2 cellular contexts compared by ENCODE assay signal in the genomic region with DNA sequence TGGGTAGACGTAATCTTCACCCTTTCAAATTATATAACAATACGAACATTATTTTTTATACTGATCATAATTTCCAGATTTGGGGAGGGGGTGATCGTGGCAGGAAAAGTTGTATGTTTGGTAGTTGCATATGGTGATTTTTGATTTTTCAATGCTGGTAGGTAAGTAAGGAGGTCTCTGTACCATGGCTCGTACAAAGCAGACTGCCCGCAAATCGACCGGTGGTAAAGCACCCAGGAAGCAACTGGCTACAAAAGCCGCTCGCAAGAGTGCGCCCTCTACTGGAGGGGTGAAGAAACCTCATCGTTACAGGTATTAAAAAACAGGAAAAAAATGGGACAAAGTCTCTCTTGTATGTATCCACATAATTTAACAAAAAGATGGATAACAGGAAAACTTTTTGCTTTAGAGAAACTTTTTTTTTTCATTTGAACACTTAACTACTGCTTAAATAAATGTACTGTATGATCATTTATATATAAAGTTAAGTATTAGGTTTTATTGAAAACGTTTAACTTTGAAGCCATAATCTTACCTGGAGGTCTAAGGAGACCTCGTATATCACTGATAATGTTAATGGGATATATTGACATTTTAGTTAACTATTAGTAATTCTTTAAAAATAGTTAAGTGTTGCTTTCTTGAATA.
TF ChIP-seq lines count a peak whose summit lies in the region.

No MANE protein-coding gene starts in this region.

TF ChIP-seq in K562, 482 proteins besides CTCF, POLR2A, EP300 and RAD21 (continued from another document and continues in another):
- no peak for TF ChIP-seq CHD7 (IDR thresholded peaks at IDR 0.05; ENCODE audit: low read depth, low read length)
- no peak for TF ChIP-seq MCM5 (IDR thresholded peaks at IDR 0.05; ENCODE audit: low read depth)
- 0 out of 2 replicates have a peak, but pooled peaks have one; percentile 12 for TF ChIP-seq CREM (IDR thresholded peaks at IDR 0.05; ENCODE audit: low read depth)
- peak; percentile 69 for TF ChIP-seq ETV1 (tag; conservative IDR thresholded peaks at IDR 0.05; ENCODE audit: low read depth)
- TF ChIP-seq, protein P1, sequence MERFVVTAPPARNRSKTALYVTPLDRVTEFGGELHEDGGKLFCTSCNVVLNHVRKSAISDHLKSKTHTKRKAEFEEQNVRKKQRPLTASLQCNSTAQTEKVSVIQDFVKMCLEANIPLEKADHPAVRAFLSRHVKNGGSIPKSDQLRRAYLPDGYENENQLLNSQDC (CRISPR knock-in tag; IDR thresholded peaks at IDR 0.05) = peak; percentile 49; the same call in 1 of the 2 replicates
- TF ChIP-seq RBFOX2 (IDR thresholded peaks at IDR 0.05; ENCODE audit: low read depth, low read length) = peak; percentile 5; the same call in 1 of the 2 replicates
- TF ChIP-seq HDAC1 (IDR thresholded peaks at IDR 0.05) = peak in 1 of 2 experiments; percentile 21; a peak in 1 of 4 replicates
- TF ChIP-seq TBL1XR1 (IDR thresholded peaks at IDR 0.05; ENCODE audit: low read length in 2 of 2) = peak; percentile 33 to 48; a peak in 1 of 4 replicates
- TF ChIP-seq MAX (CRISPR knock-in tag; IDR thresholded peaks at IDR 0.05) = no peak
- 0 out of 2 replicates have a peak, but pooled peaks have one; percentile 17 for TF ChIP-seq NFATC3 (IDR thresholded peaks at IDR 0.05)
- TF ChIP-seq SMARCA4 (IDR thresholded peaks at IDR 0.05) = peak; percentile 31; the same call in 1 of the 2 replicates
- 0 out of 2 replicates have a peak, but pooled peaks have one; percentile 24 for TF ChIP-seq TAL1 (IDR thresholded peaks at IDR 0.05)

TF ChIP-seq in HepG2, 621 proteins besides CTCF, POLR2A, EP300 and RAD21 (continued from another document and continues in another):
- TF ChIP-seq HNF4G (IDR thresholded peaks at IDR 0.05; ENCODE audit: borderline replicate concordance, low read depth, low read length) (no peak), HNF4G (CRISPR knock-in tag; IDR thresholded peaks at IDR 0.05; ENCODE audit: borderline replicate concordance, low read depth) (no peak), SIX1 (CRISPR knock-in tag; IDR thresholded peaks at IDR 0.05; ENCODE audit: borderline replicate concordance) (no peak), NCOA5 (CRISPR knock-in tag; IDR thresholded peaks at IDR 0.05) (no peak), RCOR2 (CRISPR knock-in tag; IDR thresholded peaks at IDR 0.05) (peak; percentile 60; the same call in 1 of the 2 replicates), ZBTB34 (CRISPR knock-in tag; IDR thresholded peaks at IDR 0.05) (no peak), SRF (IDR thresholded peaks at IDR 0.05; ENCODE audit: low read depth, low read length) (no peak), SMAD9 (CRISPR knock-in tag; IDR thresholded peaks at IDR 0.05) (no peak), MAFK (conservative IDR thresholded peaks at IDR 0.05 in 1 of 2, IDR thresholded peaks at IDR 0.05 in 1 of 2; ENCODE audit: low read length in 2 of 2) (no peak), SMAD3 (CRISPR knock-in tag; IDR thresholded peaks at IDR 0.05) (no peak), ISX (CRISPR knock-in tag; conservative IDR thresholded peaks at IDR 0.05) (no peak), ONECUT2 (CRISPR knock-in tag; IDR thresholded peaks at IDR 0.05) (0 out of 2 replicates have a peak, but pooled peaks have one; percentile 39), ASH2L (IDR thresholded peaks at IDR 0.05; ENCODE audit: insufficient read length, low read depth, low read length) (peak; percentile 41), PATZ1 (CRISPR knock-in tag; IDR thresholded peaks at IDR 0.05) (0 out of 2 replicates have a peak, but pooled peaks have one; percentile 9), ZBTB44 (CRISPR knock-in tag; IDR thresholded peaks at IDR 0.05) (no peak), FOXP1 (IDR thresholded peaks at IDR 0.05) (no peak), FOXP1 (CRISPR knock-in tag; IDR thresholded peaks at IDR 0.05) (no peak), HNRNPL (IDR thresholded peaks at IDR 0.05; ENCODE audit: low read depth, low read length) (no peak), KDM6A (CRISPR knock-in tag; IDR thresholded peaks at IDR 0.05; ENCODE audit: low read depth) (no peak), ARID4A (CRISPR knock-in tag; IDR thresholded peaks at IDR 0.05; ENCODE audit: borderline replicate concordance) (0 out of 2 replicates have a peak, but pooled peaks have one; percentile 3), PLRG1 (conservative IDR thresholded peaks at IDR 0.05) (no peak), ZNF383 (CRISPR knock-in tag; IDR thresholded peaks at IDR 0.05; ENCODE audit: borderline replicate concordance) (no peak), HDAC2 (CRISPR knock-in tag; IDR thresholded peaks at IDR 0.05) (0 out of 2 replicates have a peak, but pooled peaks have one; percentile 19), ZNF780A (CRISPR knock-in tag; IDR thresholded peaks at IDR 0.05) (no peak), TCF12 (IDR thresholded peaks at IDR 0.05) (no peak), TCF12 (CRISPR knock-in tag; IDR thresholded peaks at IDR 0.05) (no peak), KDM5A (IDR thresholded peaks at IDR 0.05; ENCODE audit: borderline replicate concordance, low read length) (peak; percentile 55; the same call in 1 of the 2 replicates), ZNF326 (CRISPR knock-in tag; IDR thresholded peaks at IDR 0.05; ENCODE audit: borderline replicate concordance) (no peak), ZNF672 (CRISPR knock-in tag; IDR thresholded peaks at IDR 0.05) (no peak), FOXA3 (CRISPR knock-in tag; IDR thresholded peaks at IDR 0.05) (no peak), ZNF724P (CRISPR knock-in tag; IDR thresholded peaks at IDR 0.05; ENCODE audit: borderline replicate concordance) (no peak), SRSF9 (IDR thresholded peaks at IDR 0.05; ENCODE audit: borderline replicate concordance, insufficient read depth, low read depth, low read length, poor library complexity, severe bottlenecking) (no peak)
- TF ChIP-seq, protein P2, sequence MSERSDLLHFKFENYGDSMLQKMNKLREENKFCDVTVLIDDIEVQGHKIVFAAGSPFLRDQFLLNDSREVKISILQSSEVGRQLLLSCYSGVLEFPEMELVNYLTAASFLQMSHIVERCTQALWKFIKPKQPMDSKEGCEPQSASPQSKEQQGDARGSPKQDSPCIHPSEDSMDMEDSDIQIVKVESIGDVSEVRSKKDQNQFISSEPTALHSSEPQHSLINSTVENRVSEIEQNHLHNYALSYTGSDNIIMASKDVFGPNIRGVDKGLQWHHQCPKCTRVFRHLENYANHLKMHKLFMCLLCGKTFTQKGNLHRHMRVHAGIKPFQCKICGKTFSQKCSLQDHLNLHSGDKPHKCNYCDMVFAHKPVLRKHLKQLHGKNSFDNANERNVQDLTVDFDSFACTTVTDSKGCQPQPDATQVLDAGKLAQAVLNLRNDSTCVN (CRISPR knock-in tag; IDR thresholded peaks at IDR 0.05; ENCODE audit: borderline replicate concordance) = no peak
- TF ChIP-seq, protein P3, sequence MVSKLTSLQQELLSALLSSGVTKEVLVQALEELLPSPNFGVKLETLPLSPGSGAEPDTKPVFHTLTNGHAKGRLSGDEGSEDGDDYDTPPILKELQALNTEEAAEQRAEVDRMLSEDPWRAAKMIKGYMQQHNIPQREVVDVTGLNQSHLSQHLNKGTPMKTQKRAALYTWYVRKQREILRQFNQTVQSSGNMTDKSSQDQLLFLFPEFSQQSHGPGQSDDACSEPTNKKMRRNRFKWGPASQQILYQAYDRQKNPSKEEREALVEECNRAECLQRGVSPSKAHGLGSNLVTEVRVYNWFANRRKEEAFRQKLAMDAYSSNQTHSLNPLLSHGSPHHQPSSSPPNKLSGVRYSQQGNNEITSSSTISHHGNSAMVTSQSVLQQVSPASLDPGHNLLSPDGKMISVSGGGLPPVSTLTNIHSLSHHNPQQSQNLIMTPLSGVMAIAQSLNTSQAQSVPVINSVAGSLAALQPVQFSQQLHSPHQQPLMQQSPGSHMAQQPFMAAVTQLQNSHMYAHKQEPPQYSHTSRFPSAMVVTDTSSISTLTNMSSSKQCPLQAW (CRISPR knock-in tag; IDR thresholded peaks at IDR 0.05) = no peak
- TF ChIP-seq, protein P4, sequence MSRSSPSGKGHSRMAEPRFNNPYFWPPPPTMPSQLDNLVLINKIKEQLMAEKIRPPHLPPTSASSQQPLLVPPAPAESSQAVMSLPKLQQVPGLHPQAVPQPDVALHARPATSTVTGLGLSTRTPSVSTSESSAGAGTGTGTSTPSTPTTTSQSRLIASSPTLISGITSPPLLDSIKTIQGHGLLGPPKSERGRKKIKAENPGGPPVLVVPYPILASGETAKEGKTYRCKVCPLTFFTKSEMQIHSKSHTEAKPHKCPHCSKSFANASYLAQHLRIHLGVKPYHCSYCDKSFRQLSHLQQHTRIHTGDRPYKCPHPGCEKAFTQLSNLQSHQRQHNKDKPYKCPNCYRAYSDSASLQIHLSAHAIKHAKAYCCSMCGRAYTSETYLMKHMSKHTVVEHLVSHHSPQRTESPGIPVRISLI (CRISPR knock-in tag; IDR thresholded peaks at IDR 0.05; ENCODE audit: borderline replicate concordance) = peak; percentile 54; the same call in 1 of the 2 replicates
- TF ChIP-seq, protein P5, sequence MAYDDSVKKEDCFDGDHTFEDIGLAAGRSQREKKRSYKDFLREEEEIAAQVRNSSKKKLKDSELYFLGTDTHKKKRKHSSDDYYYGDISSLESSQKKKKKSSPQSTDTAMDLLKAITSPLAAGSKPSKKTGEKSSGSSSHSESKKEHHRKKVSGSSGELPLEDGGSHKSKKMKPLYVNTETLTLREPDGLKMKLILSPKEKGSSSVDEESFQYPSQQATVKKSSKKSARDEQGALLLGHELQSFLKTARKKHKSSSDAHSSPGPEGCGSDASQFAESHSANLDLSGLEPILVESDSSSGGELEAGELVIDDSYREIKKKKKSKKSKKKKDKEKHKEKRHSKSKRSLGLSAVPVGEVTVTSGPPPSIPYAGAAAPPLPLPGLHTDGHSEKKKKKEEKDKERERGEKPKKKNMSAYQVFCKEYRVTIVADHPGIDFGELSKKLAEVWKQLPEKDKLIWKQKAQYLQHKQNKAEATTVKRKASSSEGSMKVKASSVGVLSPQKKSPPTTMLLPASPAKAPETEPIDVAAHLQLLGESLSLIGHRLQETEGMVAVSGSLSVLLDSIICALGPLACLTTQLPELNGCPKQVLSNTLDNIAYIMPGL (CRISPR knock-in tag; IDR thresholded peaks at IDR 0.05; ENCODE audit: borderline replicate concordance in 1 of 2, low read depth in 1 of 2) = peak; percentile 68 to 86
